ENCODE assay signal across 1 cellular context in the genomic region with DNA sequence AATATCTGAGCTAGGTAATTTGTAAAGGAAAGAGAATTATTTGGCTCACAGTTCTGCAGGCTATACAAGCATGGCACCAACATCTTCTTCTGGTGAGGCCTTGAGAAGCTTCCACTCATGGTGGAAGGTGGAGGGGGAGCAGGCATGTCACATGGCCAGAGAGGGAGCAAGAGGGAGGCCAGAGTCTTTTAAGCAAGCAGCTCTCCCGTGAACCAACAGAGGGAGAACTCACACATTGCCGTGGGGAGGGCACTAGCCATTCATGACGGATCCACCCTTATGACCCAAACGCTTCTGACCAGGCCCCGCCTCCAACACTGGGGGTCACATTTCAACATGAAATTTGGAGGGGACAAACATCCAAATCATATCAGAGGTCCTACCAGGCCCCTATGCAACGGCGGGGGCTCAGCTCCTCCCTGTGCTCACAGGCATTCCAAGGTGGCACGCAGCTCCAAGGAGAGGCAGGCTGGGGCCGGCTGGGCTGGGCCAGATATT.
TF ChIP-seq lines count a peak whose summit lies in the region.

No MANE protein-coding gene starts in this region.

TF ChIP-seq in GM23338, 12 proteins besides CTCF, POLR2A, EP300 and RAD21 (continued from another document):
- TF ChIP-seq, protein P1, sequence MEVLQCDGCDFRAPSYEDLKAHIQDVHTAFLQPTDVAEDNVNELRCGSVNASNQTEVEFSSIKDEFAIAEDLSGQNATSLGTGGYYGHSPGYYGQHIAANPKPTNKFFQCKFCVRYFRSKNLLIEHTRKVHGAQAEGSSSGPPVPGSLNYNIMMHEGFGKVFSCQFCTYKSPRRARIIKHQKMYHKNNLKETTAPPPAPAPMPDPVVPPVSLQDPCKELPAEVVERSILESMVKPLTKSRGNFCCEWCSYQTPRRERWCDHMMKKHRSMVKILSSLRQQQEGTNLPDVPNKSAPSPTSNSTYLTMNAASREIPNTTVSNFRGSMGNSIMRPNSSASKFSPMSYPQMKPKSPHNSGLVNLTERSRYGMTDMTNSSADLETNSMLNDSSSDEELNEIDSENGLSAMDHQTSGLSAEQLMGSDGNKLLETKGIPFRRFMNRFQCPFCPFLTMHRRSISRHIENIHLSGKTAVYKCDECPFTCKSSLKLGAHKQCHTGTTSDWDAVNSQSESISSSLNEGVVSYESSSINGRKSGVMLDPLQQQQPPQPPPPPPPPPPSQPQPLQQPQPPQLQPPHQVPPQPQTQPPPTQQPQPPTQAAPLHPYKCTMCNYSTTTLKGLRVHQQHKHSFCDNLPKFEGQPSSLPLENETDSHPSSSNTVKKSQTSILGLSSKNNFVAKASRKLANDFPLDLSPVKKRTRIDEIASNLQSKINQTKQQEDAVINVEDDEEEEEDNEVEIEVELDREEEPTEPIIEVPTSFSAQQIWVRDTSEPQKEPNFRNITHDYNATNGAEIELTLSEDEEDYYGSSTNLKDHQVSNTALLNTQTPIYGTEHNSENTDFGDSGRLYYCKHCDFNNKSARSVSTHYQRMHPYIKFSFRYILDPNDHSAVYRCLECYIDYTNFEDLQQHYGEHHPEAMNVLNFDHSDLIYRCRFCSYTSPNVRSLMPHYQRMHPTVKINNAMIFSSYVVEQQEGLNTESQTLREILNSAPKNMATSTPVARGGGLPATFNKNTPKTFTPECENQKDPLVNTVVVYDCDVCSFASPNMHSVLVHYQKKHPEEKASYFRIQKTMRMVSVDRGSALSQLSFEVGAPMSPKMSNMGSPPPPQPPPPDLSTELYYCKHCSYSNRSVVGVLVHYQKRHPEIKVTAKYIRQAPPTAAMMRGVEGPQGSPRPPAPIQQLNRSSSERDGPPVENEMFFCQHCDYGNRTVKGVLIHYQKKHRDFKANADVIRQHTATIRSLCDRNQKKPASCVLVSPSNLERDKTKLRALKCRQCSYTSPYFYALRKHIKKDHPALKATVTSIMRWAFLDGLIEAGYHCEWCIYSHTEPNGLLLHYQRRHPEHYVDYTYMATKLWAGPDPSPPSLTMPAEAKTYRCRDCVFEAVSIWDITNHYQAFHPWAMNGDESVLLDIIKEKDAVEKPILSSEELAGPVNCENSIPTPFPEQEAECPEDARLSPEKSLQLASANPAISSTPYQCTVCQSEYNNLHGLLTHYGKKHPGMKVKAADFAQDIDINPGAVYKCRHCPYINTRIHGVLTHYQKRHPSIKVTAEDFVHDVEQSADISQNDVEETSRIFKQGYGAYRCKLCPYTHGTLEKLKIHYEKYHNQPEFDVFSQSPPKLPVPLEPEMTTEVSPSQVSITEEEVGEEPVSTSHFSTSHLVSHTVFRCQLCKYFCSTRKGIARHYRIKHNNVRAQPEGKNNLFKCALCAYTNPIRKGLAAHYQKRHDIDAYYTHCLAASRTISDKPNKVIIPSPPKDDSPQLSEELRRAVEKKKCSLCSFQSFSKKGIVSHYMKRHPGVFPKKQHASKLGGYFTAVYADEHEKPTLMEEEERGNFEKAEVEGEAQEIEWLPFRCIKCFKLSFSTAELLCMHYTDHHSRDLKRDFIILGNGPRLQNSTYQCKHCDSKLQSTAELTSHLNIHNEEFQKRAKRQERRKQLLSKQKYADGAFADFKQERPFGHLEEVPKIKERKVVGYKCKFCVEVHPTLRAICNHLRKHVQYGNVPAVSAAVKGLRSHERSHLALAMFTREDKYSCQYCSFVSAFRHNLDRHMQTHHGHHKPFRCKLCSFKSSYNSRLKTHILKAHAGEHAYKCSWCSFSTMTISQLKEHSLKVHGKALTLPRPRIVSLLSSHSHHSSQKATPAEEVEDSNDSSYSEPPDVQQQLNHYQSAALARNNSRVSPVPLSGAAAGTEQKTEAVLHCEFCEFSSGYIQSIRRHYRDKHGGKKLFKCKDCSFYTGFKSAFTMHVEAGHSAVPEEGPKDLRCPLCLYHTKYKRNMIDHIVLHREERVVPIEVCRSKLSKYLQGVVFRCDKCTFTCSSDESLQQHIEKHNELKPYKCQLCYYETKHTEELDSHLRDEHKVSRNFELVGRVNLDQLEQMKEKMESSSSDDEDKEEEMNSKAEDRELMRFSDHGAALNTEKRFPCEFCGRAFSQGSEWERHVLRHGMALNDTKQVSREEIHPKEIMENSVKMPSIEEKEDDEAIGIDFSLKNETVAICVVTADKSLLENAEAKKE (CRISPR knock-in tag; IDR thresholded peaks at IDR 0.05), result no peak
- no peak for TF ChIP-seq POLR2AphosphoS5 (IDR thresholded peaks at IDR 0.05; ENCODE audit: low read depth)
- TF ChIP-seq, protein P2, sequence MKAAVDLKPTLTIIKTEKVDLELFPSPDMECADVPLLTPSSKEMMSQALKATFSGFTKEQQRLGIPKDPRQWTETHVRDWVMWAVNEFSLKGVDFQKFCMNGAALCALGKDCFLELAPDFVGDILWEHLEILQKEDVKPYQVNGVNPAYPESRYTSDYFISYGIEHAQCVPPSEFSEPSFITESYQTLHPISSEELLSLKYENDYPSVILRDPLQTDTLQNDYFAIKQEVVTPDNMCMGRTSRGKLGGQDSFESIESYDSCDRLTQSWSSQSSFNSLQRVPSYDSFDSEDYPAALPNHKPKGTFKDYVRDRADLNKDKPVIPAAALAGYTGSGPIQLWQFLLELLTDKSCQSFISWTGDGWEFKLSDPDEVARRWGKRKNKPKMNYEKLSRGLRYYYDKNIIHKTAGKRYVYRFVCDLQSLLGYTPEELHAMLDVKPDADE (IDR thresholded peaks at IDR 0.05), result no peak
- no peak for TF ChIP-seq EZH2phosphoT487 (IDR thresholded peaks at IDR 0.05; ENCODE audit: unreplicated experiment)
- TF ChIP-seq NANOG (IDR thresholded peaks at IDR 0.05; ENCODE audit: borderline replicate concordance), result no peak
